In genomic region chr11:65706303-65706763, GRCh38 we compare ENCODE assay signal across 8 cellular contexts. TPM values are rescaled to one million over a fixed set of nuclear protein-coding genes. Genes with fewer than 3 reads are reported as not detected.
DNase-seq lines count a peak whose midpoint lies in the region; ATAC-seq lines count a peak whose summit lies in the region.
"Not testable (repeated sequence)": the region's sequence is repeated elsewhere in the genome, so short reads cannot be mapped to it uniquely, and the experiment has no call there.

No MANE protein-coding gene starts in this region.

- DNase-seq in C1 segment of cervical spinal cord (lab: John Stamatoyannopoulos, UW) (peak in 8 of 14 donors; percentile 6 to 53 (median 14)), HK-2 (ENCODE audit: unreplicated experiment) (peak; percentile 31), NCI-H526 treated with DMSO at 0.1 percent for 48 hours (lab: John Stamatoyannopoulos, UW) (peak; percentile 16), amygdala (lab: John Stamatoyannopoulos, UW) (peak in 34 of 56 donors; percentile 3 to 81 (median 50)), Right ventricle myocardium inferior (ENCODE audit: missing footprints) (peak; percentile 85)
- peak; percentile 73 for DNase-seq in activated CD4-positive, CD25-positive, alpha-beta regulatory T cell treated with anti-CD3 and anti-CD28 coated beads, Interleukin-2, amount 50 U/mL, for 72 hours
- peak; percentile 72 to 73 for DNase-seq in stimulated activated CD8-positive, alpha-beta memory T cell treated with anti-CD3 and anti-CD28 coated beads, Interleukin-15, amount 100 ng/mL, for 48 hours (ENCODE audit: low read depth in 2 of 2)

- H3K4me1 ChIP-seq in neuron (ENCODE audit: insufficient read depth, low read length) = not testable (repeated sequence)

- not testable (repeated sequence) for H3K36me3 ChIP-seq in neuron (ENCODE audit: insufficient read depth, low read length)

- not testable (repeated sequence) for H3K4me3 ChIP-seq in neuron (ENCODE audit: low read length)

- intact Hi-C loops in Right ventricle myocardium inferior (cut with DNase I) = not testable (repeated sequence)

- H3K9me3 ChIP-seq in neuron (ENCODE audit: low read length) = not testable (repeated sequence)

- not testable (repeated sequence) for ATAC-seq in Right ventricle myocardium inferior

- peak overlapping the region; percentile 47 for H2AFZ ChIP-seq in neuron (ENCODE audit: low read depth, low read length)

- H3K27me3 ChIP-seq in neuron (ENCODE audit: insufficient read depth, low read length) = not testable (repeated sequence)

RNA-seq across cellular contexts. Expression of gene KAT5, which starts 5.7 kb away (rescaled TPM):
- total RNA-seq in Right ventricle myocardium inferior = 44.6 TPM

RNA-seq across cellular contexts. Expression of gene RNASEH2C, which starts 14.3 kb away (rescaled TPM):
- total RNA-seq in Right ventricle myocardium inferior = 52.3 TPM

RNA-seq across cellular contexts. Expression of gene RELA, which starts 43.6 kb away (rescaled TPM):
- 36.7 TPM for total RNA-seq in Right ventricle myocardium inferior

Comparison
In these comparisons a context has a peak if more than half of its experiments do, and no peak if none do; other contexts are left out.
1. DNase-seq: peak in every context shown above with its lines; median percentile 85 in Right ventricle myocardium inferior; 73 in activated CD4-positive, CD25-positive, alpha-beta regulatory T cell treated with anti-CD3 and anti-CD28 coated beads, Interleukin-2, amount 50 U/mL, for 72 hours; 72 in stimulated activated CD8-positive, alpha-beta memory T cell treated with anti-CD3 and anti-CD28 coated beads, Interleukin-15, amount 100 ng/mL, for 48 hours; 50 in amygdala; 31 in HK-2; 16 in NCI-H526 treated with DMSO at 0.1 percent for 48 hours; 14 in C1 segment of cervical spinal cord.